ENCODE assay signal across 18 cellular contexts in the genomic region with DNA sequence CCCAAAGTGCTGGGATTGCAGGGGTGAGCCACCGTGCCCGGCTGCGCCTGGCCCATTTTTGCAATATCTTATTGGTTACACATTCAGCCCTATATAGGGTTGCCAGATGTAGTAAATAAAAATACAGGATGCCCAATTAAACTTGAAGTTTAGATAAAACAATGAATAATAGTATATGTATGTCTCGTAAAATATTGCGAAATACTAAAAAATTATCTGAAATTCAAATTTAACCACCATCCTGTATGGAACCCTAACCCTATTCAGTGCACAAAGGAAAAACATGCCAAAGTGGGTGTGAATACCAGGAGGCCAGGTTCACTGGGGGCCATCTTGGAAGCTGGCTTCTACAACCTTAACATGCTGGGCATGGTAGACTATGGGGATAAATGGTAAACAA. TPM values are rescaled to one million over a fixed set of nuclear protein-coding genes. Genes with fewer than 3 reads are reported as not detected.
DNase-seq lines count a peak whose midpoint lies in the region; ATAC-seq and TF ChIP-seq lines count a peak whose summit lies in the region.
"Had no signal": no experiment of that assay in that cellular context is flagged by ENCODE, and none has a peak within 500 bp of the region (broad histone marks: within the 10 kb centered on the region; RNA-seq: fewer than 3 reads in every experiment).

No MANE protein-coding gene starts in this region.

- H3K4me2 ChIP-seq in SK-N-SH = no peak overlapping the region

- H3K27ac ChIP-seq in body of pancreas = peak overlapping the region in 3 of 4 donors; percentile 82 to 88 (median 83)
- H3K27ac ChIP-seq in liver (ENCODE audit: low read depth in 1 of 2, low read length in 2 of 2) = peak overlapping the region; percentile 93 to 98
- no peak overlapping the region for H3K27ac ChIP-seq in tibial nerve
- H3K27ac ChIP-seq in SK-N-SH (ENCODE audit: low read depth in 2 of 2, low read length in 1 of 2) = no peak overlapping the region
- H3K27ac ChIP-seq: 22Rv1, GM23248 had no signal

- H3K36me3 ChIP-seq in body of pancreas (replicated peaks in 1 of 2; ENCODE audit: insufficient read depth in 1 of 2, low read depth in 2 of 2) (no peaks in the 10 kb centered on the region), liver (ENCODE audit: control insufficient read depth in 4 of 4, insufficient read depth in 3 of 4, low read depth in 1 of 4, low read length in 3 of 4) (no peaks in the 10 kb centered on the region), tibial nerve (no peaks in the 10 kb centered on the region), SK-N-SH (replicated peaks in 1 of 2; ENCODE audit: control insufficient read depth in 1 of 2, insufficient read depth in 2 of 2, low read length in 1 of 2) (no peaks in the 10 kb centered on the region)
- H3K36me3 ChIP-seq: HAP-1 had no signal

- peaks cover 23% of the 10 kb centered on the region for H3K79me2 ChIP-seq in SK-N-SH (ENCODE audit: insufficient read depth)

- no peak for TF ChIP-seq POLR2A in body of pancreas (IDR thresholded peaks at IDR 0.05)
- no peak for TF ChIP-seq POLR2A in tibial nerve (IDR thresholded peaks at IDR 0.05)

- CTCF ChIA-PET in activated naive CD4-positive, alpha-beta T cell treated with anti-CD3 and anti-CD28 coated beads, Interleukin-2, amount 10 ng/mL, durations not matched to agents 7 days and 5 days (lab: Charles Lee) = interaction anchor here (1.2 to 2.0 kb wide), 2 partner anchors 13 to 14 kb away, joined by 4 to 5 read pairs; no protein-coding TSS in a partner anchor
- CTCF ChIA-PET in SK-N-SH (lab: Yijun Ruan, JAX) = no interaction called here

- no peak for TF ChIP-seq CTCF in body of pancreas (IDR thresholded peaks at IDR 0.05)
- no peak for TF ChIP-seq CTCF in liver (IDR thresholded peaks at IDR 0.05; ENCODE audit: low read depth, low read length, missing input control)
- TF ChIP-seq CTCF in tibial nerve (IDR thresholded peaks at IDR 0.05) = no peak
- no peak for TF ChIP-seq CTCF in SK-N-SH (IDR thresholded peaks at IDR 0.05)

- no peak for TF ChIP-seq RAD21 in liver (IDR thresholded peaks at IDR 0.05)
- no peak for TF ChIP-seq RAD21 in SK-N-SH (IDR thresholded peaks at IDR 0.05; ENCODE audit: low read length)

- 81 to 87% methylated on average over 5 of the region's 5 CpGs for WGBS in body of pancreas, 2 donors
- WGBS in liver = 94% methylated on average over 5 of the region's 5 CpGs
- 94 to 96% methylated on average over 5 of the region's 5 CpGs for WGBS in tibial nerve, 2 donors
- 93% methylated on average over 5 of the region's 5 CpGs for WGBS in SK-N-SH (ENCODE audit: low lambda C conversion rate)

- TF ChIP-seq EP300 in tibial nerve (IDR thresholded peaks at IDR 0.05) (no peak), SK-N-SH (IDR thresholded peaks at IDR 0.05; ENCODE audit: borderline replicate concordance in 1 of 2, low read depth in 1 of 2, low read length in 1 of 2) (no peak)

- ATAC-seq in body of pancreas = no peak
- ATAC-seq in GM21723 (IDR thresholded peaks at IDR 0.05; ENCODE audit: unreplicated experiment) = no peak

- H3K27me3 ChIP-seq in body of pancreas (no peaks in the 10 kb centered on the region), liver (ENCODE audit: control insufficient read depth in 4 of 4, insufficient read depth in 4 of 4, low read length in 3 of 4) (no peaks in the 10 kb centered on the region), tibial nerve (no peaks in the 10 kb centered on the region), SK-N-SH (ENCODE audit: insufficient read depth) (no peaks in the 10 kb centered on the region)

- H3K4me3 Mint-ChIP-seq in activated naive CD4-positive, alpha-beta T cell treated with anti-CD3 and anti-CD28 coated beads, Interleukin-2, amount 10 ng/mL, durations not matched to agents 7 days and 5 days = no peak overlapping the region
- H3K4me3 Mint-ChIP-seq: B cell; CD4-positive, alpha-beta T cell had no signal

- H3K9me2 ChIP-seq in SK-N-SH = no peaks in the 10 kb centered on the region

- H3K9me3 Mint-ChIP-seq in activated naive CD4-positive, alpha-beta T cell treated with anti-CD3 and anti-CD28 coated beads, Interleukin-2, amount 10 ng/mL, durations not matched to agents 7 days and 5 days = no peaks in the 10 kb centered on the region
- H3K9me3 Mint-ChIP-seq: CD4-positive, alpha-beta T cell had no signal

- no peaks in the 10 kb centered on the region for H4K20me1 ChIP-seq in SK-N-SH (ENCODE audit: insufficient read depth)

- H3K27ac Mint-ChIP-seq in activated naive CD4-positive, alpha-beta T cell treated with anti-CD3 and anti-CD28 coated beads, Interleukin-2, amount 10 ng/mL, durations not matched to agents 7 days and 5 days = peak overlapping the region; percentile 7
- H3K27ac Mint-ChIP-seq: B cell; CD4-positive, alpha-beta T cell had no signal

- no peak overlapping the region for H3K9ac ChIP-seq in liver (ENCODE audit: low read depth in 1 of 2, low read length in 2 of 2)
- no peak overlapping the region for H3K9ac ChIP-seq in SK-N-SH
- H3K9ac ChIP-seq: GM23248 had no signal

- intact Hi-C loops in body of pancreas (cut with DNase I) = no loop called here

- H3K9me3 ChIP-seq in body of pancreas = no peaks in the 10 kb centered on the region
- H3K9me3 ChIP-seq in liver (ENCODE audit: control insufficient read depth in 4 of 4, low read length in 3 of 4) = no peaks in the 10 kb centered on the region
- H3K9me3 ChIP-seq in tibial nerve = no peaks in the 10 kb centered on the region
- H3K9me3 ChIP-seq in SK-N-SH = no peaks in the 10 kb centered on the region
- H3K9me3 ChIP-seq: HAP-1 had no signal

- H3K36me3 Mint-ChIP-seq in activated naive CD4-positive, alpha-beta T cell treated with anti-CD3 and anti-CD28 coated beads, Interleukin-2, amount 10 ng/mL, durations not matched to agents 7 days and 5 days = peaks cover 2% of the 10 kb centered on the region

- H2AFZ ChIP-seq in SK-N-SH (ENCODE audit: low read depth) = no peak overlapping the region
- H2AFZ ChIP-seq: GM23248 had no signal

- H3K4me1 Mint-ChIP-seq in activated naive CD4-positive, alpha-beta T cell treated with anti-CD3 and anti-CD28 coated beads, Interleukin-2, amount 10 ng/mL, durations not matched to agents 7 days and 5 days = peaks cover 18% of the 10 kb centered on the region

- POLR2A ChIA-PET in SK-N-SH (lab: Yijun Ruan, JAX) = no interaction called here

- H3K4me3 ChIP-seq in body of pancreas = no peak overlapping the region
- no peak overlapping the region for H3K4me3 ChIP-seq in liver (ENCODE audit: low read depth in 1 of 3, low read length in 3 of 3)
- no peak overlapping the region for H3K4me3 ChIP-seq in tibial nerve
- no peak overlapping the region for H3K4me3 ChIP-seq in SK-N-SH (ENCODE audit: low read depth in 2 of 2, low read length in 1 of 2)
- H3K4me3 ChIP-seq: GM23248, HAP-1 had no signal

- H3F3A ChIP-seq in SK-N-SH (replicated peaks; ENCODE audit: insufficient read depth) = no peaks in the 10 kb centered on the region

- DNase-seq in activated naive CD4-positive, alpha-beta T cell treated with anti-CD3 and anti-CD28 coated beads, Interleukin-2, amount 10 ng/mL, durations not matched to agents 7 days and 5 days = no peak
- no peak for DNase-seq in activated naive CD4-positive, alpha-beta T cell treated with anti-CD3 and anti-CD28 coated beads, Interleukin-2, amount 50 U/mL, for 16 hours
- no peak for DNase-seq in body of pancreas
- no peak for DNase-seq in Ammon's horn (ENCODE audit: low spot score)
- no peak for DNase-seq in tibial nerve (ENCODE audit: low spot score in 2 of 2)
- no peak for DNase-seq in SK-N-SH
- DNase-seq: ACHN; C1 segment of cervical spinal cord; CD4-positive, alpha-beta T cell; DMS79; GDM1; GM23248; KBM-7 had no signal

- H3K4me1 ChIP-seq in body of pancreas (peaks cover 63% of the 10 kb centered on the region), liver (ENCODE audit: control insufficient read depth in 4 of 4, insufficient read depth in 4 of 4, low read length in 3 of 4) (peaks cover 5 to 34% (median 23%) of the 10 kb centered on the region in 4 donors), tibial nerve (peaks cover 0 to 16% (median 7%) of the 10 kb centered on the region in 4 donors), SK-N-SH (ENCODE audit: control insufficient read depth in 1 of 2, insufficient read depth in 2 of 2, low read depth in 1 of 2, low read length in 1 of 2) (peaks cover 9 to 12% of the 10 kb centered on the region in 2 experiments; a peak in 3 of 4 replicates)

- no peaks in the 10 kb centered on the region for H3K27me3 Mint-ChIP-seq in activated naive CD4-positive, alpha-beta T cell treated with anti-CD3 and anti-CD28 coated beads, Interleukin-2, amount 10 ng/mL, durations not matched to agents 7 days and 5 days
- H3K27me3 Mint-ChIP-seq: B cell; CD4-positive, alpha-beta T cell had no signal

TF ChIP-seq in liver, 16 proteins besides CTCF, POLR2A, EP300 and RAD21 (continues in another document):
- TF ChIP-seq, protein P1, sequence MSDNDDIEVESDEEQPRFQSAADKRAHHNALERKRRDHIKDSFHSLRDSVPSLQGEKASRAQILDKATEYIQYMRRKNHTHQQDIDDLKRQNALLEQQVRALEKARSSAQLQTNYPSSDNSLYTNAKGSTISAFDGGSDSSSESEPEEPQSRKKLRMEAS (IDR thresholded peaks at IDR 0.05) = no peak

TF ChIP-seq in SK-N-SH, 30 proteins besides CTCF, POLR2A, EP300 and RAD21 (continues in another document):
- TF ChIP-seq SIN3A (IDR thresholded peaks at IDR 0.05; ENCODE audit: borderline replicate concordance, low read depth, low read length) (no peak), JUND (IDR thresholded peaks at IDR 0.05) (no peak)

RNA-seq across cellular contexts. Expression of gene TFIP11, which starts 5.2 kb away (rescaled TPM):
- 10 to 100 TPM; 26.2 to 32.3 TPM for total RNA-seq in body of pancreas
- total RNA-seq in liver = 10 to 100 TPM; 27.8 to 31.7 TPM
- polyA plus RNA-seq in liver = 10 to 100 TPM; 14.3 to 21.3 TPM
- 10 to 100 TPM; 15.5 to 23.9 (median 19.3) TPM for total RNA-seq in tibial nerve
- polyA plus RNA-seq in SK-N-SH (2012; rRNA removed) = 32.8 and 37.5 TPM in 2 replicates
- polyA plus RNA-seq in SK-N-SH (2012; cell fraction: cytosol; rRNA removed) = 20.4 and 24.9 TPM in 2 replicates
- polyA plus RNA-seq in SK-N-SH (2012; cell fraction: nucleus; rRNA removed) = 64.2 and 79.7 TPM in 2 replicates

RNA-seq across cellular contexts. Expression of gene SRRD, which starts 33.8 kb away (rescaled TPM):
- 1 to 10 TPM; 5.3 to 7.5 TPM for total RNA-seq in body of pancreas
- 10 to 100 TPM; 15.1 to 18.6 TPM for total RNA-seq in liver
- polyA plus RNA-seq in liver = 10 to 100 TPM in 1 of 2 donors, 1 to 10 TPM in 1; 8.7 to 12.2 TPM
- 10 to 100 TPM in 2 of 4 donors, 1 to 10 TPM in 2; 9.0 to 17.7 (median 10.4) TPM for total RNA-seq in tibial nerve
- 12.9 and 18.0 TPM in 2 replicates for polyA plus RNA-seq in SK-N-SH (2012; rRNA removed)
- polyA plus RNA-seq in SK-N-SH (2012; cell fraction: cytosol; rRNA removed) = 20.8 and 25.6 TPM in 2 replicates
- polyA plus RNA-seq in SK-N-SH (2012; cell fraction: nucleus; rRNA removed) = 7.2 and 8.4 TPM in 2 replicates

RNA-seq across cellular contexts. Expression of gene HPS4, which starts 33.8 kb away (rescaled TPM):
- total RNA-seq in body of pancreas = 10 to 100 TPM; 28.3 to 42.5 TPM
- total RNA-seq in liver = 10 to 100 TPM; 13.6 to 26.2 TPM
- polyA plus RNA-seq in liver = 10 to 100 TPM in 1 of 2 donors, 1 to 10 TPM in 1; 5.4 to 11.6 TPM
- total RNA-seq in tibial nerve = 10 to 100 TPM; 32.7 to 62.3 (median 46.0) TPM
- 22.5 and 28.3 TPM in 2 replicates for polyA plus RNA-seq in SK-N-SH (2012; rRNA removed)
- 17.2 and 18.4 TPM in 2 replicates for polyA plus RNA-seq in SK-N-SH (2012; cell fraction: cytosol; rRNA removed)
- 76.6 and 90.5 TPM in 2 replicates for polyA plus RNA-seq in SK-N-SH (2012; cell fraction: nucleus; rRNA removed)

Comparison
In these comparisons a context has a peak if more than half of its experiments do, and no peak if none do; other contexts are left out.
1. H3K27ac ChIP-seq: peak in body of pancreas (3 of 4) and liver (2 of 2); none in tibial nerve (0 of 4) and SK-N-SH (0 of 2).